8 cellular contexts compared by ENCODE assay signal in the genomic region with DNA sequence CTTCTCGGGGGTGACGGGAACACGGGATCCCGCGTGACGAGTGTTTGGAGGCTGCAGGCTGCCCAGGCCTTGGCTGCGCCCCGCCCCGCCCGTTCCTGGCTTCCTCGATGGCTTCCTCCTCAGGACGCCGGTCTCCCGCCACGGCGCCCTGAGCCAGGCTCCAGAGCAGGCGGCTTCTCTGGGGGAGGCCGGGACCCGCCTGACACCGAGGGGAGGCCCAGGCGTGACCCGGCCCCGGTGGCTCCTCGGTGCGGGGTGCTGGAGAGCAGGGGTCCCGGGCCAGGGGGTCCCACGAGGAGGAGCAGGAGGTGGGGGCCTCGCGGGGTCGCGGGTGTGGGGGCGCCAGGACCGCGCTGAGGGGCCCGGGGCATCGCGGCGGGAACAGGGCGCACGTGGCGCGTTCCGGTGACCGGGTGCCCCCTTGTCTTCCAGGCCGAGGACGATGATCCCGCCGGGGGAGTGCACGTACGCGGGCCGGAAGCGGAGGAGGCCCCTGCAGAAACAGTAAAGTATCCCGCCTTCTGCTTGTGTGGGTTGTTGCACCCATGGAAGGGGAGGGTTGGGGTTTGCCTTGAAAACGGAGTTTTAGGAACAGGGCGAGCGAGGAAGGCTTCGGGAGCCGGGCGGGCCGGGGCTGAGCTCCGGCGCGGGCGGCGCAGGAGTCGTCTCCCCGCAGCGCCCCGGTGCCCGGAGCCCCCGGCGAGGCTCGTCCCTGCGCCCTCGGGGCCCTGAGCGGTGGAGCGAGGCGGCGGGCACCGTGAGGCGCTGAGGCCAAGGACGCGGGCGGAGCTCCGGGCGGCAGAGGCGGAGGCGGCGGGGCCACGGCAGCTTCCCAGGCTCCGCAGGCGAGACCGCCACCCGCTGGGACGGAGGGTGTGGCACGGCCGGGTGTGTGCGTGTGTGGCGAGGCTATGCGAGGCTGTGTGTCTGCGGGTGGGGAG. TPM values are rescaled to one million over a fixed set of nuclear protein-coding genes. Genes with fewer than 3 reads are reported as not detected.
DNase-seq lines count a peak whose midpoint lies in the region; ATAC-seq and TF ChIP-seq lines count a peak whose summit lies in the region.

No MANE protein-coding gene starts in this region.

- H3K36me3 ChIP-seq in BLaER1 (no peaks in the 10 kb centered on the region), ascending aorta (no peaks in the 10 kb centered on the region)

- no peaks in the 10 kb centered on the region for H4K20me1 ChIP-seq in BLaER1

- H3K4me1 ChIP-seq in BLaER1 (peaks cover 55% of the 10 kb centered on the region), ascending aorta (no peaks in the 10 kb centered on the region)

- H3K4me3 ChIP-seq in BLaER1 (peak overlapping the region; percentile 52), ascending aorta (peak overlapping the region; percentile 47 to 61), iPS-11a (ENCODE audit: low read depth, low read length) (peak overlapping the region; percentile 4)

- peak; percentile 52 for ATAC-seq in GM21717 (IDR thresholded peaks at IDR 0.05; ENCODE audit: unreplicated experiment)

- H3K9me3 ChIP-seq in BLaER1: peaks cover 10% of the 10 kb centered on the region
- no peaks in the 10 kb centered on the region for H3K9me3 ChIP-seq in ascending aorta

- H3K27ac ChIP-seq in BLaER1 (peak overlapping the region; percentile 6; the same call in 1 of the 2 replicates), ascending aorta (no peak overlapping the region)

- H3K9ac ChIP-seq in BLaER1: no peak overlapping the region

- DNase-seq in NCI-H774 (lab: John Stamatoyannopoulos, UW) (peak; percentile 71), ascending aorta (ENCODE audit: low spot score in 2 of 2) (no peak), H4 (ENCODE audit: low spot score) (no peak), DMS 273 treated with DMSO at 0.1 percent for 48 hours (lab: John Stamatoyannopoulos, UW) (no peak)
- peak; percentile 53 for DNase-seq in stimulated activated CD4-positive, alpha-beta T cell treated with anti-CD3 and anti-CD28 coated beads, Interleukin-12 subunit alpha, Interleukin-12 subunit beta, amount 100 ng/mL, for 4 hours

- peak overlapping the region; percentile 82 for H3K4me2 ChIP-seq in BLaER1

- TF ChIP-seq CTCF in ascending aorta (IDR thresholded peaks at IDR 0.05): no peak

- H3K27me3 ChIP-seq in BLaER1: no peaks in the 10 kb centered on the region
- no peaks in the 10 kb centered on the region for H3K27me3 ChIP-seq in ascending aorta

- intact Hi-C loops in ascending aorta (cut with DNase I): no loop called here

RNA-seq across cellular contexts. Expression of a gene that starts 22.2 kb away (rescaled TPM):
- not detected for total RNA-seq in ascending aorta
- 10.8 and 12.9 TPM in 2 replicates for total RNA-seq in H4 (2014; rRNA removed; shearing (Covaris generic))

Comparison
In these comparisons a context has a peak if more than half of its experiments do, and no peak if none do; other contexts are left out.
1. H3K4me3 ChIP-seq: peak in every context shown above with its lines; median percentile 54 in ascending aorta; 52 in BLaER1; 4 in iPS-11a.
2. DNase-seq: peak in NCI-H774 (single experiment) and stimulated activated CD4-positive, alpha-beta T cell treated with anti-CD3 and anti-CD28 coated beads, Interleukin-12 subunit alpha, Interleukin-12 subunit beta, amount 100 ng/mL, for 4 hours (single experiment); none in ascending aorta (0 of 2), H4 (single experiment) and DMS 273 treated with DMSO at 0.1 percent for 48 hours (single experiment).
3. RNA of a gene that starts 22.2 kb away (total RNA-seq): 10.8 to 12.9 TPM in H4; not detected in ascending aorta (single experiment); every median in the first group is over 10 times any median in the second.